In genomic region chr9:19230356-19231125, GRCh38 we compare ENCODE assay signal across 8 cellular contexts. TPM values are rescaled to one million over a fixed set of nuclear protein-coding genes. Genes with fewer than 3 reads are reported as not detected.
A peak's percentile ranks its signal among the peaks of the same experiment; 100 is the strongest.
DNase-seq lines count a peak whose midpoint lies in the region; ATAC-seq and TF ChIP-seq lines count a peak whose summit lies in the region.

DENND4C (plus strand) TSS chr9:19230693; CDS start chr9:19276175, 45,482 bp downstream.

- no peak within 1 kb of the TSS for H3K27ac Mint-ChIP-seq in CD4-positive, alpha-beta T cell
- peak within 1 kb of the TSS; percentile 71 for H3K27ac Mint-ChIP-seq in activated CD8-positive, alpha-beta T cell treated with anti-CD3 and anti-CD28 coated beads for 36 hours

- DNase-seq in CD4-positive, alpha-beta T cell: peak; percentile 65 to 84 (median 78)
- DNase-seq in NCI-H748 treated with DMSO at 0.1 percent for 48 hours (lab: John Stamatoyannopoulos, UW): peak; percentile 92
- DNase-seq in activated CD8-positive, alpha-beta T cell treated with anti-CD3 and anti-CD28 coated beads for 36 hours: peak; percentile 86
- DNase-seq in effector CD4-positive, alpha-beta T cell: peak; percentile 71
- DNase-seq in lung (ENCODE audit: low spot score): peak; percentile 88
- DNase-seq in stimulated activated CD4-positive, alpha-beta T cell treated with anti-CD3 and anti-CD28 coated beads, TNF-alpha, amount 100 ng/mL, for 4 hours (ENCODE audit: low read depth in 3 of 3): peak; percentile 54 to 60 (median 58)

- H3K36me3 ChIP-seq in lung (ENCODE audit: control insufficient read depth in 2 of 2, insufficient read depth in 2 of 2, low read length in 2 of 2): peaks cover 0 to 2% of the 10 kb centered on the region in 2 donors

- WGBS in lung, 2 donors: 0 to 1% methylated on average over 45 to 86 of the region's 86 CpGs

- intact Hi-C loops in CD4-positive, alpha-beta T cell (cut with DNase I, micrococcal nuclease): loop anchor here (1.0 to 10.0 kb wide), 10 partner anchors 46 to 1094 kb away; partner anchors contain the start of genes RRAGA (in 2 of the 2) and HAUS6 (in 1 of the 2)
- intact Hi-C loops in activated CD8-positive, alpha-beta T cell treated with anti-CD3 and anti-CD28 coated beads for 36 hours (cut with micrococcal nuclease): loop anchor here (5.0 kb wide), 2 partner anchors 48 to 147 kb away; no protein-coding TSS in a partner anchor

- CTCF ChIA-PET in CD4-positive, alpha-beta T cell (lab: Charles Lee): interaction anchor here (1.2 to 2.3 kb wide), 3 partner anchors 173 to 234 kb away, joined by 3 to 6 read pairs (median 3); partner anchors contain the start of gene RRAGA
- CTCF ChIA-PET in activated CD8-positive, alpha-beta T cell treated with anti-CD3 and anti-CD28 coated beads for 36 hours (lab: Charles Lee): interaction anchor here (0.7 to 1.5 kb wide), 7 partner anchors 17 to 227 kb away, joined by 3 to 4 read pairs (median 3); no protein-coding TSS in a partner anchor

- H3K4me3 ChIP-seq in lung: peak within 1 kb of the TSS; percentile 92

- H3K4me1 Mint-ChIP-seq in CD4-positive, alpha-beta T cell (ENCODE audit: low read depth): peaks cover 10% of the 10 kb centered on the region
- H3K4me1 Mint-ChIP-seq in activated CD8-positive, alpha-beta T cell treated with anti-CD3 and anti-CD28 coated beads for 36 hours (ENCODE audit: low read depth): peaks cover 17% of the 10 kb centered on the region

- H3K27ac ChIP-seq in CD4-positive, alpha-beta T cell (ENCODE audit: low read depth, low read length): peak within 1 kb of the TSS; percentile 65
- peak within 1 kb of the TSS; percentile 88 to 96 for H3K27ac ChIP-seq in lung (ENCODE audit: low read depth in 1 of 2, low read length in 1 of 2)

- no peaks in the 10 kb centered on the region for H3K27me3 Mint-ChIP-seq in CD4-positive, alpha-beta T cell
- no peaks in the 10 kb centered on the region for H3K27me3 Mint-ChIP-seq in activated CD8-positive, alpha-beta T cell treated with anti-CD3 and anti-CD28 coated beads for 36 hours

- no peaks in the 10 kb centered on the region for H3K36me3 Mint-ChIP-seq in CD4-positive, alpha-beta T cell (ENCODE audit: low read depth)
- peaks cover 2% of the 10 kb centered on the region for H3K36me3 Mint-ChIP-seq in activated CD8-positive, alpha-beta T cell treated with anti-CD3 and anti-CD28 coated beads for 36 hours (ENCODE audit: low read depth)

- H3K4me3 Mint-ChIP-seq in CD4-positive, alpha-beta T cell: peak within 1 kb of the TSS; percentile 91
- no peak within 1 kb of the TSS for H3K4me3 Mint-ChIP-seq in activated CD8-positive, alpha-beta T cell treated with anti-CD3 and anti-CD28 coated beads for 36 hours

- H3K9me3 Mint-ChIP-seq in CD4-positive, alpha-beta T cell: no peaks in the 10 kb centered on the region
- no peaks in the 10 kb centered on the region for H3K9me3 Mint-ChIP-seq in activated CD8-positive, alpha-beta T cell treated with anti-CD3 and anti-CD28 coated beads for 36 hours

- peak; percentile 84 for ATAC-seq in CD4-positive, alpha-beta T cell (ENCODE audit: poor library complexity)
- ATAC-seq in GM19351 (IDR thresholded peaks at IDR 0.05; ENCODE audit: unreplicated experiment) (peak; percentile 70), HG03520 (IDR thresholded peaks at IDR 0.05; ENCODE audit: unreplicated experiment) (peak; percentile 75), lung (ENCODE audit: insufficient read depth, low FRiP score) (peak; percentile 88)
- peak; percentile 86 for ATAC-seq in activated CD8-positive, alpha-beta T cell treated with anti-CD3 and anti-CD28 coated beads for 36 hours

- POLR2A ChIA-PET in CD4-positive, alpha-beta T cell (lab: Charles Lee): interaction anchor here (0.6 to 3.9 kb wide), 15 partner anchors 10 to 234 kb away, joined by 3 to 27 read pairs (median 7); partner anchors contain the start of genes RPS6 and RRAGA
- POLR2A ChIA-PET in activated CD8-positive, alpha-beta T cell treated with anti-CD3 and anti-CD28 coated beads for 36 hours (lab: Charles Lee): interaction anchor here (0.9 to 2.3 kb wide), 11 partner anchors 9 to 225 kb away, joined by 3 to 8 read pairs (median 3); partner anchors contain the start of gene RPS6

- TF ChIP-seq CTCF in CD4-positive, alpha-beta T cell (IDR thresholded peaks at IDR 0.05): peak; percentile 13
- peak; percentile 16 for TF ChIP-seq CTCF in activated CD8-positive, alpha-beta T cell treated with anti-CD3 and anti-CD28 coated beads for 36 hours (IDR thresholded peaks at IDR 0.05)
- no peak for TF ChIP-seq CTCF in lung (IDR thresholded peaks at IDR 0.05; ENCODE audit: control extremely low read depth, extremely low read depth)

- no peaks in the 10 kb centered on the region for H3K27me3 ChIP-seq in CD4-positive, alpha-beta T cell (ENCODE audit: control insufficient read depth, insufficient read depth, low read length)
- H3K27me3 ChIP-seq in lung (ENCODE audit: control insufficient read depth, insufficient read depth): no peaks in the 10 kb centered on the region

- no peaks in the 10 kb centered on the region for H3K9me3 ChIP-seq in CD4-positive, alpha-beta T cell (ENCODE audit: control insufficient read depth, low read length)
- H3K9me3 ChIP-seq in lung (ENCODE audit: control insufficient read depth in 2 of 2, insufficient read depth in 1 of 2, low read length in 1 of 2): no peaks in the 10 kb centered on the region

- peaks cover 2 to 5% of the 10 kb centered on the region in 2 donors for H3K4me1 ChIP-seq in lung (ENCODE audit: control insufficient read depth in 2 of 2, insufficient read depth in 2 of 2, low read length in 2 of 2)

RNA-seq across cellular contexts. Expression of gene DENND4C, which starts in this region (rescaled TPM):
- total RNA-seq in CD4-positive, alpha-beta T cell: 10 to 100 TPM; 32.5 to 34.1 TPM
- 10 to 100 TPM; 17.4 to 18.5 TPM for total RNA-seq in activated CD8-positive, alpha-beta T cell treated with anti-CD3 and anti-CD28 coated beads for 36 hours
- total RNA-seq in lung: 100 to 1,000 TPM in 1 of 2 donors, 10 to 100 TPM in 1; 52.8 to 154 TPM
- 10 to 100 TPM in 1 of 2 donors, 1 to 10 TPM in 1; 9.4 to 15.0 TPM for polyA plus RNA-seq in lung

Comparison
In these comparisons a context has a peak if more than half of its experiments do, and no peak if none do; other contexts are left out.
1. Peak in every context shown above with its lines: DNase-seq, ATAC-seq, H3K4me3 ChIP-seq and H3K27ac ChIP-seq.